9 cellular contexts compared by ENCODE assay signal in genomic region chr2:70111752-70112591, GRCh38. TPM values are rescaled to one million over a fixed set of nuclear protein-coding genes. Genes with fewer than 3 reads are reported as not detected.
DNase-seq lines count a peak whose midpoint lies in the region; ATAC-seq and TF ChIP-seq lines count a peak whose summit lies in the region.
"Had no signal": no experiment of that assay in that cellular context is flagged by ENCODE, and none has a peak within 500 bp of the region (broad histone marks: within the 10 kb centered on the region; RNA-seq: fewer than 3 reads in every experiment).

No MANE protein-coding gene starts in this region.

- POLR2A ChIA-PET in AG04449 (lab: Yijun Ruan, JAX) = interaction anchor here (1.4 kb wide), 1 partner anchor 13 kb away, joined by 5 read pairs; no protein-coding TSS in a partner anchor
- POLR2A ChIA-PET in activated CD8-positive, alpha-beta T cell treated with anti-CD3 and anti-CD28 coated beads, Interleukin-2, amount 10 ng/mL, durations not matched to agents 7 days and 5 days (lab: Charles Lee) = interaction anchor here (1.4 to 1.7 kb wide), 2 partner anchors 13 to 23 kb away, joined by 7 to 12 read pairs; no protein-coding TSS in a partner anchor

- H2BK5ac ChIP-seq in mesendoderm (ENCODE audit: low read length) = no peak overlapping the region

- no peak overlapping the region for H3K4me2 ChIP-seq in mesendoderm (ENCODE audit: low read length)

- H3K79me2 ChIP-seq in mesendoderm (ENCODE audit: control insufficient read depth, insufficient read depth, low read length) = no peaks in the 10 kb centered on the region

- no peak overlapping the region for H2BK15ac ChIP-seq in mesendoderm (replicated peaks; ENCODE audit: low read depth)

- WGBS in mesendoderm (ENCODE audit: extremely low coverage, insufficient coverage, low lambda C conversion rate) = no CpG with 5 or more reads among the region's 7 CpGs
- WGBS in heart left ventricle, 4 donors = 80 to 86% (median 82%) methylated on average over 7 of the region's 7 CpGs

- H3K23ac ChIP-seq in mesendoderm (ENCODE audit: low read length) = no peak overlapping the region

- H3K4me1 Mint-ChIP-seq in activated CD8-positive, alpha-beta T cell treated with anti-CD3 and anti-CD28 coated beads, Interleukin-2, amount 10 ng/mL, durations not matched to agents 7 days and 5 days (ENCODE audit: low read depth) = peaks cover 74% of the 10 kb centered on the region

- peaks cover 14% of the 10 kb centered on the region for H3K4me1 ChIP-seq in mesendoderm (ENCODE audit: control insufficient read depth, low read depth, low read length)
- H3K4me1 ChIP-seq in heart left ventricle = peaks cover 3 to 65% (median 20%) of the 10 kb centered on the region in 12 donors

- H3K36me3 ChIP-seq in mesendoderm (ENCODE audit: control insufficient read depth, insufficient read depth, low read length) (no peaks in the 10 kb centered on the region), heart left ventricle (no peaks in the 10 kb centered on the region)

- TF ChIP-seq POLR2A in heart left ventricle (IDR thresholded peaks at IDR 0.05) = no peak

- ATAC-seq in activated CD8-positive, alpha-beta T cell treated with anti-CD3 and anti-CD28 coated beads, Interleukin-2, amount 10 ng/mL, durations not matched to agents 7 days and 5 days = no peak
- ATAC-seq in heart left ventricle = no peak

- H4K8ac ChIP-seq in mesendoderm (ENCODE audit: low read depth, low read length) = no peak overlapping the region

- TF ChIP-seq CTCF in AG04449 (IDR thresholded peaks at IDR 0.05; ENCODE audit: insufficient read depth, low read length, missing control alignments) = no peak
- no peak for TF ChIP-seq CTCF in heart left ventricle (IDR thresholded peaks at IDR 0.05)

- no peaks in the 10 kb centered on the region for H3K9me3 Mint-ChIP-seq in activated CD8-positive, alpha-beta T cell treated with anti-CD3 and anti-CD28 coated beads, Interleukin-2, amount 10 ng/mL, durations not matched to agents 7 days and 5 days (ENCODE audit: insufficient read depth)

- intact Hi-C loops in heart left ventricle (cut with DNase I) = no loop called here

- H2AK5ac ChIP-seq in mesendoderm (ENCODE audit: low read length) = no peak overlapping the region

- H3K79me1 ChIP-seq in mesendoderm (ENCODE audit: low read length) = no peaks in the 10 kb centered on the region

- H3K27ac ChIP-seq in mesendoderm (ENCODE audit: low read depth, low read length) (peak overlapping the region; percentile 32), heart left ventricle (peak overlapping the region in 1 of 12 donors; percentile 61)

- DNase-seq in AG04449 (ENCODE audit: low read depth, low spot score) (no peak), ELF-1 (ENCODE audit: low read depth, low spot score) (peak; percentile 44), mesendoderm (peak; percentile 89), occipital lobe (lab: John Stamatoyannopoulos, UW) (no peak), NCI-H526 treated with DMSO at 0.1 percent for 48 hours (lab: John Stamatoyannopoulos, UW) (no peak), heart left ventricle (no peak)
- no peak for DNase-seq in activated CD8-positive, alpha-beta T cell treated with anti-CD3 and anti-CD28 coated beads, Interleukin-2, amount 10 ng/mL, durations not matched to agents 7 days and 5 days
- no peak for DNase-seq in stimulated activated CD4-positive, alpha-beta T cell treated with anti-CD3 and anti-CD28 coated beads, Interleukin-15, amount 100 ng/mL, for 24 hours
- DNase-seq: NCI-H2227 treated with DMSO at 0.1 percent for 48 hours had no signal

- peak overlapping the region; percentile 29 for H3K56ac ChIP-seq in mesendoderm (ENCODE audit: low read length)

- H4K5ac ChIP-seq in mesendoderm (ENCODE audit: low read length) = no peak overlapping the region

- H3K4me3 ChIP-seq in AG04449 (ENCODE audit: low read depth, low read length) (peak overlapping the region; percentile 25), mesendoderm (ENCODE audit: low read length) (no peak overlapping the region), heart left ventricle (no peak overlapping the region)

- H3K27me3 Mint-ChIP-seq in activated CD8-positive, alpha-beta T cell treated with anti-CD3 and anti-CD28 coated beads, Interleukin-2, amount 10 ng/mL, durations not matched to agents 7 days and 5 days (ENCODE audit: low read depth) = no peaks in the 10 kb centered on the region

- peak overlapping the region; percentile 39 for H3K27ac Mint-ChIP-seq in activated CD8-positive, alpha-beta T cell treated with anti-CD3 and anti-CD28 coated beads, Interleukin-2, amount 10 ng/mL, durations not matched to agents 7 days and 5 days

- H3K27me3 ChIP-seq in mesendoderm (ENCODE audit: insufficient read depth, low read length, poor library complexity) (no peaks in the 10 kb centered on the region), heart left ventricle (no peaks in the 10 kb centered on the region)

- no peak overlapping the region for H3K4ac ChIP-seq in mesendoderm (ENCODE audit: low read depth, low read length)

- no peak overlapping the region for H2BK120ac ChIP-seq in mesendoderm (ENCODE audit: low read depth, low read length)

- H3K4me3 Mint-ChIP-seq in activated CD8-positive, alpha-beta T cell treated with anti-CD3 and anti-CD28 coated beads, Interleukin-2, amount 10 ng/mL, durations not matched to agents 7 days and 5 days = no peak overlapping the region

- H3K36me3 Mint-ChIP-seq in activated CD8-positive, alpha-beta T cell treated with anti-CD3 and anti-CD28 coated beads, Interleukin-2, amount 10 ng/mL, durations not matched to agents 7 days and 5 days (ENCODE audit: low read depth) = no peaks in the 10 kb centered on the region

- H3K18ac ChIP-seq in mesendoderm (ENCODE audit: low read length) = peak overlapping the region; percentile 76

- no peaks in the 10 kb centered on the region for H3K9me3 ChIP-seq in heart left ventricle

- peak overlapping the region; percentile 14 for H3K9ac ChIP-seq in mesendoderm (ENCODE audit: low read length)

- CTCF ChIA-PET in AG04449 (lab: Yijun Ruan, JAX) = no interaction called here
- CTCF ChIA-PET in activated CD8-positive, alpha-beta T cell treated with anti-CD3 and anti-CD28 coated beads, Interleukin-2, amount 10 ng/mL, durations not matched to agents 7 days and 5 days (lab: Charles Lee) = no interaction called here

RNA-seq across cellular contexts. Expression of gene PCBP1, which starts 24.7 kb away (rescaled TPM):
- total RNA-seq in activated CD8-positive, alpha-beta T cell treated with anti-CD3 and anti-CD28 coated beads, Interleukin-2, amount 10 ng/mL, durations not matched to agents 7 days and 5 days = 100 to 1,000 TPM; 516 to 518 TPM
- polyA plus RNA-seq in mesendoderm (2013, experiment 1 of 2) = 485 TPM
- polyA plus RNA-seq in mesendoderm (2013, experiment 2 of 2) = 516 TPM
- total RNA-seq in occipital lobe (22.0 TPM), heart left ventricle (100 to 1,000 TPM; 106 to 274 (median 199) TPM)
- polyA plus RNA-seq in heart left ventricle = 100 to 1,000 TPM; 212 to 296 TPM

Comparison
In these comparisons a context has a peak if more than half of its experiments do, and no peak if none do; other contexts are left out.
1. DNase-seq: peak in ELF-1 (single experiment) and mesendoderm (single experiment); none in AG04449 (single experiment), activated CD8-positive, alpha-beta T cell treated with anti-CD3 and anti-CD28 coated beads, Interleukin-2, amount 10 ng/mL, durations not matched to agents 7 days and 5 days (single experiment), occipital lobe (single experiment), NCI-H526 treated with DMSO at 0.1 percent for 48 hours (single experiment), stimulated activated CD4-positive, alpha-beta T cell treated with anti-CD3 and anti-CD28 coated beads, Interleukin-15, amount 100 ng/mL, for 24 hours (single experiment) and heart left ventricle (0 of 5).